ENCODE assay signal across 9 cellular contexts in genomic region chr19:3507371-3508120, GRCh38. TPM values are rescaled to one million over a fixed set of nuclear protein-coding genes. Genes with fewer than 3 reads are reported as not detected.
DNase-seq lines count a peak whose midpoint lies in the region; ATAC-seq, FAIRE-seq and TF ChIP-seq lines count a peak whose summit lies in the region.
"Had no signal": no experiment of that assay in that cellular context is flagged by ENCODE, and none has a peak within 500 bp of the region (broad histone marks: within the 10 kb centered on the region; RNA-seq: fewer than 3 reads in every experiment).

No MANE protein-coding gene starts in this region.

- H3K9ac ChIP-seq in K562 (ENCODE audit: insufficient read depth in 1 of 2, low read depth in 2 of 2, low read length in 2 of 2) = peak overlapping the region; percentile 30 to 94; a peak in 2 of 4 replicates

- no peak for TF ChIP-seq RAD21 in K562 (CRISPR knock-in tag; conservative IDR thresholded peaks at IDR 0.05 in 1 of 2, IDR thresholded peaks at IDR 0.05 in 1 of 2)

- TF ChIP-seq POLR2A in K562 (conservative IDR thresholded peaks at IDR 0.05) = no peak

- intact Hi-C loops in CD14-positive monocyte (cut with micrococcal nuclease) (loop anchor here (1.0 to 10.0 kb wide), 5 partner anchors 8 to 73 kb away; partner anchors contain the start of genes HMG20B (in 1 of the 2) and MFSD12 (in 1 of the 2)), K562 (cut with micrococcal nuclease) (no loop called here), left colon (cut with DNase I, micrococcal nuclease) (no loop called here)

- peaks cover 14% of the 10 kb centered on the region for H3K9me1 ChIP-seq in K562 (ENCODE audit: control insufficient read depth, insufficient read depth, low read length)

- peaks cover 38% of the 10 kb centered on the region; the same call in 2 of the 3 replicates for H3K36me3 ChIP-seq in K562 (ENCODE audit: control insufficient read depth, insufficient read depth, low read length)

- H3K27ac ChIP-seq in K562 (ENCODE audit: extremely low read depth, low read depth, low read length) = peak overlapping the region; percentile 41; the same call in 1 of the 3 replicates

- BruUV-seq in K562 (replicated peaks; lab: Mats Ljungman, UMichigan) = TSS peak; percentile 37

- no peaks in the 10 kb centered on the region for H3K9me3 ChIP-seq in K562 (replicated peaks; ENCODE audit: control insufficient read depth, insufficient read depth, low read depth, low read length)

- H3K79me2 ChIP-seq in K562 (ENCODE audit: control insufficient read depth, insufficient read depth, low read length) = peaks cover 67% of the 10 kb centered on the region

- H4K20me1 ChIP-seq in K562 (replicated peaks; ENCODE audit: control insufficient read depth, insufficient read depth, low read length) = peaks cover 45% of the 10 kb centered on the region

- in situ Hi-C loops in K562 (cut with MboI) = no loop called here

- H3K27ac Mint-ChIP-seq in CD14-positive monocyte = peak overlapping the region; percentile 21 to 97 (median 89)

- H3K27me3 ChIP-seq in K562 (ENCODE audit: control insufficient read depth in 2 of 2, insufficient read depth in 2 of 2, low read length in 2 of 2) = no peaks in the 10 kb centered on the region

- peak overlapping the region; percentile 94 to 95 for H3K4me3 Mint-ChIP-seq in CD14-positive monocyte

- H3K4me3 ChIP-seq in K562 = peak overlapping the region; percentile 99

- H3K27me3 Mint-ChIP-seq in CD14-positive monocyte (ENCODE audit: low read depth in 3 of 3) = peaks cover 0 to 3% (median 2%) of the 10 kb centered on the region in 3 donors

- TF ChIP-seq CTCF in CD14-positive monocyte (IDR thresholded peaks at IDR 0.05) (no peak), K562 (IDR thresholded peaks at IDR 0.05 in 2 of 3, conservative IDR thresholded peaks at IDR 0.05 in 1 of 3; ENCODE audit: insufficient read depth in 2 of 3, low read depth in 1 of 3, low read length in 3 of 3) (no peak)

- no peak for TF ChIP-seq EP300 in K562 (IDR thresholded peaks at IDR 0.05; ENCODE audit: low read length)

- peak overlapping the region; percentile 88 for H3K4me2 ChIP-seq in K562 (ENCODE audit: insufficient read depth, low read length)

- ATAC-seq in K562 = no peak
- no peak for ATAC-seq in left colon
- no peak for ATAC-seq in GM21723 (IDR thresholded peaks at IDR 0.05; ENCODE audit: unreplicated experiment)

- POLR2A ChIA-PET in K562 (lab: Yijun Ruan, JAX) = interaction anchor here (0.6 to 1.0 kb wide), 2 partner anchors 13 to 84 kb away, joined by 4 read pairs; no protein-coding TSS in a partner anchor

- DNase-seq in CD14-positive monocyte (ENCODE audit: low spot score) (no peak), NCI-H69 (lab: John Stamatoyannopoulos, UW) (peak; percentile 60), K562 (ENCODE audit: extremely low read depth in 1 of 4, low spot score in 3 of 4) (peak; percentile 37 to 57 (median 50)), left colon (peak; percentile 23 to 51), NCI-H2171 treated with DMSO at 0.1 percent for 48 hours (lab: John Stamatoyannopoulos, UW) (no peak), SIG-M5 treated with dmso at 0.1 percent for 504 hours (lab: John Stamatoyannopoulos, UW; ENCODE audit: unreplicated experiment) (no peak)
- peak in 4 of 6 experiments; percentile 13 to 23 (median 18) for DNase-seq in stimulated activated naive CD4-positive, alpha-beta T cell (lab: John Stamatoyannopoulos, UW)

- no peak overlapping the region for H2AFZ ChIP-seq in K562 (ENCODE audit: low read depth, low read length)

- H3K4me1 ChIP-seq in K562 (replicated peaks in 1 of 2; ENCODE audit: control insufficient read depth in 2 of 2, insufficient read depth in 2 of 2, low read length in 2 of 2) = peaks cover 21 to 81% of the 10 kb centered on the region in 2 experiments; a peak in 4 of 5 replicates

- H3K4me1 Mint-ChIP-seq in CD14-positive monocyte = peaks cover 40% of the 10 kb centered on the region

- WGBS in K562 (ENCODE audit: insufficient coverage, low coverage, missing lambda C conversion rate) = 54% methylated on average over 25 of the region's 31 CpGs

- peaks cover 22 to 34% of the 10 kb centered on the region in 2 donors for H3K36me3 Mint-ChIP-seq in CD14-positive monocyte

- FAIRE-seq in K562 (lab: Jason Lieb, UNC) = peak; percentile 42

- peaks cover 0 to 3% (median 0%) of the 10 kb centered on the region in 7 donors for H3K9me3 Mint-ChIP-seq in CD14-positive monocyte

- CTCF ChIA-PET in K562 (lab: Yijun Ruan, JAX; ENCODE audit: low intra/inter-chr PET ratio) = no interaction called here

RNA-seq across cellular contexts. Expression of gene FZR1, which starts 1.4 kb away (rescaled TPM):
- polyA plus RNA-seq in CD14-positive monocyte = 1 to 10 TPM; 7.7 to 9.4 TPM
- 50.6 and 186 TPM in 2 replicates for total RNA-seq in K562 (2011; cell fraction: chromatin; rRNA removed; ENCODE audit: low replicate concordance)
- total RNA-seq in K562 (2011; cell fraction: nucleolus; rRNA removed) = 95.1 and 105 TPM in 2 replicates
- total RNA-seq in K562 (2011; cell fraction: nucleoplasm; rRNA removed) = 50.0 and 65.9 TPM in 2 replicates
- total RNA-seq in K562 (2014; rRNA removed) = 24.1 and 42.2 TPM in 2 replicates
- total RNA-seq in K562 (2014; rRNA removed; fragmentation: Illumina TruSeq; extraction: Trizol) = 5.0 and 5.7 TPM in 2 replicates
- 18.0 and 22.3 TPM in 2 replicates for total RNA-seq in K562 (2015; rRNA removed; fragmentation: Illumina TruSeq; extraction: Trizol)
- 45.4 and 48.0 TPM in 2 replicates for total RNA-seq in K562 (2021)
- 22.2 and 37.4 TPM in 2 replicates for polyA plus RNA-seq in K562 (2011; rRNA removed)
- polyA plus RNA-seq in K562 (2011; cell fraction: cytosol; rRNA removed) = 18.2 and 33.8 TPM in 2 replicates
- polyA plus RNA-seq in K562 (2011; cell fraction: nucleus; rRNA removed) = 112 and 152 TPM in 2 replicates
- polyA plus RNA-seq in K562 (2012) = 39.8 and 40.4 TPM in 2 replicates
- polyA plus RNA-seq in K562 (2014; fragmentation: Illumina TruSeq; extraction: Trizol) = 21.6 and 40.6 TPM in 2 replicates
- polyA plus RNA-seq in K562 (2014; fragmentation: Nextera tagmentation; extraction: Ambion mirVana) = under 1 TPM; 0.18 to 0.28 TPM
- 23.6 and 30.6 TPM in 2 replicates for polyA plus RNA-seq in K562 (2014; rRNA removed)
- polyA minus RNA-seq in K562 (2011; rRNA and poly(A)+ RNA removed) = 6.9 and 8.2 TPM in 2 replicates
- 32.1 and 44.7 TPM in 2 replicates for polyA minus RNA-seq in K562 (2011; cell fraction: cytosol; rRNA and poly(A)+ RNA removed)
- 18.8 and 33.2 TPM in 2 replicates for polyA minus RNA-seq in K562 (2011; cell fraction: nucleus; rRNA and poly(A)+ RNA removed)
- 10 to 100 TPM; 39.7 to 47.2 TPM for total RNA-seq in left colon

RNA-seq across cellular contexts. Expression of gene DOHH, which starts 7.1 kb away (rescaled TPM):
- 1 to 10 TPM; 3.7 to 4.1 TPM for polyA plus RNA-seq in CD14-positive monocyte
- total RNA-seq in K562 (2011; cell fraction: chromatin; rRNA removed; ENCODE audit: low replicate concordance) = 1.7 and 7.3 TPM in 2 replicates
- 15.4 and 16.5 TPM in 2 replicates for total RNA-seq in K562 (2011; cell fraction: nucleolus; rRNA removed)
- 6.7 and 6.9 TPM in 2 replicates for total RNA-seq in K562 (2011; cell fraction: nucleoplasm; rRNA removed)
- total RNA-seq in K562 (2014; rRNA removed) = 47.2 and 58.7 TPM in 2 replicates
- 1.1 and 1.8 TPM in 2 replicates for total RNA-seq in K562 (2014; rRNA removed; fragmentation: Illumina TruSeq; extraction: Trizol)
- total RNA-seq in K562 (2015; rRNA removed; fragmentation: Illumina TruSeq; extraction: Trizol) = 10.4 and 10.6 TPM in 2 replicates
- 21.4 and 31.0 TPM in 2 replicates for total RNA-seq in K562 (2021)
- 5.1 and 6.3 TPM in 2 replicates for polyA plus RNA-seq in K562 (2011; rRNA removed)
- polyA plus RNA-seq in K562 (2011; cell fraction: cytosol; rRNA removed) = 7.6 and 28.6 TPM in 2 replicates
- polyA plus RNA-seq in K562 (2011; cell fraction: nucleus; rRNA removed) = 4.8 and 12.7 TPM in 2 replicates
- 15.9 and 28.3 TPM in 2 replicates for polyA plus RNA-seq in K562 (2012)
- polyA plus RNA-seq in K562 (2014; fragmentation: Illumina TruSeq; extraction: Trizol) = 1.2 and 8.2 TPM in 2 replicates
- under 1 TPM; 0.14 to 0.15 TPM for polyA plus RNA-seq in K562 (2014; fragmentation: Nextera tagmentation; extraction: Ambion mirVana)
- polyA plus RNA-seq in K562 (2014; rRNA removed) = 31.2 and 32.8 TPM in 2 replicates
- 1.1 and 2.0 TPM in 2 replicates for polyA minus RNA-seq in K562 (2011; rRNA and poly(A)+ RNA removed)
- 10.9 and 15.2 TPM in 2 replicates for polyA minus RNA-seq in K562 (2011; cell fraction: cytosol; rRNA and poly(A)+ RNA removed)
- polyA minus RNA-seq in K562 (2011; cell fraction: nucleus; rRNA and poly(A)+ RNA removed) = 5.5 and 6.3 TPM in 2 replicates
- total RNA-seq in left colon = 10 to 100 TPM in 1 of 2 donors, 1 to 10 TPM in 1; 8.8 to 13.6 TPM

RNA-seq across cellular contexts. Expression of gene SMIM44, which starts 24.3 kb away (rescaled TPM):
- polyA plus RNA-seq in CD14-positive monocyte (not detected), K562 (2011; rRNA removed) (not detected in 2 replicates), K562 (2014; fragmentation: Illumina TruSeq; extraction: Trizol) (not detected in 2 replicates), K562 (2014; fragmentation: Nextera tagmentation; extraction: Ambion mirVana) (not detected), K562 (2014; rRNA removed) (not detected in 2 replicates)
- not detected in 2 replicates for total RNA-seq in K562 (2011; cell fraction: chromatin; rRNA removed; ENCODE audit: low replicate concordance)
- not detected in 2 replicates for total RNA-seq in K562 (2011; cell fraction: nucleolus; rRNA removed)
- not detected in 2 replicates for total RNA-seq in K562 (2011; cell fraction: nucleoplasm; rRNA removed)
- total RNA-seq in K562 (2014; rRNA removed) (not detected in 2 replicates), K562 (2014; rRNA removed; fragmentation: Illumina TruSeq; extraction: Trizol) (not detected in 2 replicates), K562 (2015; rRNA removed; fragmentation: Illumina TruSeq; extraction: Trizol) (not detected in 2 replicates), K562 (2021) (not detected in 2 replicates), left colon (1 to 10 TPM; 6.0 to 6.1 TPM)
- polyA plus RNA-seq in K562 (2011; cell fraction: cytosol; rRNA removed) = not detected in 2 replicates
- polyA plus RNA-seq in K562 (2011; cell fraction: nucleus; rRNA removed) = not detected in 2 replicates
- not detected in 2 replicates for polyA plus RNA-seq in K562 (2012)
- not detected in 2 replicates for polyA minus RNA-seq in K562 (2011; rRNA and poly(A)+ RNA removed)
- not detected in 2 replicates for polyA minus RNA-seq in K562 (2011; cell fraction: cytosol; rRNA and poly(A)+ RNA removed)
- polyA minus RNA-seq in K562 (2011; cell fraction: nucleus; rRNA and poly(A)+ RNA removed) = not detected in 2 replicates
- total RNA-seq: lung microvascular endothelial cell had no signal

RNA-seq across cellular contexts. Expression of gene SMIM24, which starts 27.2 kb away (rescaled TPM):
- polyA plus RNA-seq in CD14-positive monocyte (under 1 TPM in 1 of 2 donors, not detected in 1; 0.30 TPM), K562 (2011; rRNA removed) (12.3 and 12.9 TPM in 2 replicates), K562 (2014; fragmentation: Illumina TruSeq; extraction: Trizol) (2.9 and 3.0 TPM in 2 replicates), K562 (2014; fragmentation: Nextera tagmentation; extraction: Ambion mirVana) (1 to 10 TPM in 1 of 2 experiments, under 1 TPM in 1; 0.86 to 1.8 TPM), K562 (2014; rRNA removed) (0.77 and 1.6 TPM in 2 replicates)
- total RNA-seq in K562 (2011; cell fraction: chromatin; rRNA removed; ENCODE audit: low replicate concordance) = 2.1 and 3.1 TPM in 2 replicates
- total RNA-seq in K562 (2011; cell fraction: nucleolus; rRNA removed) = 3.2 and 3.8 TPM in 2 replicates
- total RNA-seq in K562 (2011; cell fraction: nucleoplasm; rRNA removed) = 3.5 and 8.2 TPM in 2 replicates
- total RNA-seq in K562 (2014; rRNA removed) (0.45 and 1.2 TPM in 2 replicates), K562 (2014; rRNA removed; fragmentation: Illumina TruSeq; extraction: Trizol) (0.73 and 1.1 TPM in 2 replicates), K562 (2015; rRNA removed; fragmentation: Illumina TruSeq; extraction: Trizol) (not detected in 2 replicates), K562 (2021) (1.1 and 1.4 TPM in 2 replicates), left colon (10 to 100 TPM; 42.0 to 45.8 TPM)
- 9.2 and 18.1 TPM in 2 replicates for polyA plus RNA-seq in K562 (2011; cell fraction: cytosol; rRNA removed)
- 3.3 and 7.5 TPM in 2 replicates for polyA plus RNA-seq in K562 (2011; cell fraction: nucleus; rRNA removed)
- 2.3 and 5.3 TPM in 2 replicates for polyA plus RNA-seq in K562 (2012)
- polyA minus RNA-seq in K562 (2011; rRNA and poly(A)+ RNA removed) = 3.8 and 4.3 TPM in 2 replicates
- 2.2 and 5.2 TPM in 2 replicates for polyA minus RNA-seq in K562 (2011; cell fraction: cytosol; rRNA and poly(A)+ RNA removed)
- polyA minus RNA-seq in K562 (2011; cell fraction: nucleus; rRNA and poly(A)+ RNA removed) = 1.7 TPM in 1 of 2 replicates, not detected in the other
- total RNA-seq: lung microvascular endothelial cell had no signal

RNA-seq across cellular contexts. Expression of gene TEKTIP1, which starts 31.4 kb away (rescaled TPM):
- polyA plus RNA-seq in CD14-positive monocyte = not detected
- not detected in 2 replicates for total RNA-seq in K562 (2011; cell fraction: chromatin; rRNA removed; ENCODE audit: low replicate concordance)
- not detected in 2 replicates for total RNA-seq in K562 (2011; cell fraction: nucleolus; rRNA removed)
- not detected in 2 replicates for total RNA-seq in K562 (2011; cell fraction: nucleoplasm; rRNA removed)
- total RNA-seq in K562 (2014; rRNA removed) = not detected in 2 replicates
- not detected in 2 replicates for total RNA-seq in K562 (2014; rRNA removed; fragmentation: Illumina TruSeq; extraction: Trizol)
- total RNA-seq in K562 (2015; rRNA removed; fragmentation: Illumina TruSeq; extraction: Trizol) = 0.26 TPM in 1 of 2 replicates, not detected in the other
- 0.29 and 0.66 TPM in 2 replicates for total RNA-seq in K562 (2021)
- polyA plus RNA-seq in K562 (2011; rRNA removed) = not detected in 2 replicates
- polyA plus RNA-seq in K562 (2011; cell fraction: cytosol; rRNA removed) = not detected in 2 replicates
- 0.53 TPM in 1 of 2 replicates, not detected in the other for polyA plus RNA-seq in K562 (2011; cell fraction: nucleus; rRNA removed)
- 0.44 and 0.68 TPM in 2 replicates for polyA plus RNA-seq in K562 (2012)
- not detected in 2 replicates for polyA plus RNA-seq in K562 (2014; fragmentation: Illumina TruSeq; extraction: Trizol)
- not detected for polyA plus RNA-seq in K562 (2014; fragmentation: Nextera tagmentation; extraction: Ambion mirVana)
- polyA plus RNA-seq in K562 (2014; rRNA removed) = not detected in 2 replicates
- polyA minus RNA-seq in K562 (2011; rRNA and poly(A)+ RNA removed) = not detected in 2 replicates
- not detected in 2 replicates for polyA minus RNA-seq in K562 (2011; cell fraction: cytosol; rRNA and poly(A)+ RNA removed)
- not detected in 2 replicates for polyA minus RNA-seq in K562 (2011; cell fraction: nucleus; rRNA and poly(A)+ RNA removed)
- 1 to 10 TPM; 2.2 to 3.5 TPM for total RNA-seq in left colon
- total RNA-seq: lung microvascular endothelial cell had no signal

Comparison
In these comparisons a context has a peak if more than half of its experiments do, and no peak if none do; other contexts are left out.
1. DNase-seq: peak in NCI-H69 (single experiment), K562 (4 of 4), left colon (2 of 2) and stimulated activated naive CD4-positive, alpha-beta T cell (4 of 6); none in CD14-positive monocyte (single experiment), NCI-H2171 treated with DMSO at 0.1 percent for 48 hours (single experiment) and SIG-M5 treated with dmso at 0.1 percent for 504 hours (single experiment).
2. RNA of gene SMIM44, which starts 24.3 kb away (total RNA-seq): 6.0 to 6.1 TPM in left colon; not detected in K562; every median in the first group is over 4 times any median in the second.
3. intact Hi-C loops: an anchor here in CD14-positive monocyte (1.0 to 10.0 kb wide); none called in K562 and left colon.